ENCODE assay signal across 33 cellular contexts in the genomic region with DNA sequence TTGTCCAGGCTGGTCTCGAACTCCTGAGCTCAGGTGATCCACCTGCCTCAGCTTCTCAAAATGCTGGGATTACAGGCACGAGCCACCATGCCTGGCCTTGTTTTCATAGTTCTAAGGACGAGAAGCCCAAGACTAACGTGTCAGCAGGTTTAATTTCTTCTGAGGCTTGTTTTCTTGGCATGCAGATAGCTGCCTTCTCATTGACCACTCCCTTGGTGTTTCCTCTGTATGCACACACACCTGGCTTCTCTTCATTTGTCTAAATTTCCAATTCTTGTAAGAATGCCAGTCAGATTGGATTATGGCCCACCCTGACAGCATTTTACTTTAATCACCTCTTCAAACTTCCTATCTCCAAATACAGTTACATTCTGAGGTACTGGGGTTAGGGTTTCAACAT.
"Had no signal": no experiment of that assay in that cellular context is flagged by ENCODE, and none has a peak within 500 bp of the region (broad histone marks: within the 10 kb centered on the region; RNA-seq: fewer than 3 reads in every experiment).

No MANE protein-coding gene starts in this region.

- H3K4me3 ChIP-seq: adrenal gland, body of pancreas, K562 had no signal

- H3K4me1 ChIP-seq: body of pancreas had no signal

- H3K36me3 ChIP-seq: adrenal gland had no signal

- H3K27me3 ChIP-seq: adrenal gland, body of pancreas had no signal

- ATAC-seq: activated naive CD4-positive, alpha-beta T cell treated with anti-CD3 and anti-CD28 coated beads, Interleukin-2, amount 50 U/mL, for 72 hours; activated T-cell treated with anti-CD3 and anti-CD28 coated beads, Interleukin-2, amount 50 U/mL, for 4 hours; body of pancreas; K562; Panc1 had no signal

- DNase-seq: activated B cell treated with CpG ODN at 0.5 μM for 24 hours; activated CD4-positive, alpha-beta memory T cell treated with anti-CD3 and anti-CD28 coated beads for 36 hours; activated CD4-positive, alpha-beta T cell treated with anti-CD3 and anti-CD28 coated beads for 4 hours; activated CD4-positive, alpha-beta T cell treated with anti-CD3 and anti-CD28 coated beads, Interleukin-2, amount 50 U/mL, for 1 hour; activated CD4-positive, CD25-positive, alpha-beta regulatory T cell treated with anti-CD3 and anti-CD28 coated beads, Interleukin-2, amount 50 U/mL, for 72 hours; activated CD8-positive, alpha-beta memory T cell treated with anti-CD3 and anti-CD28 coated beads, Interleukin-2, amount 50 U/mL, for 4 hours; activated gamma-delta T cell treated with Interleukin-2 at 50 U/mL for 16 hours; activated naive CD4-positive, alpha-beta T cell treated with anti-CD3 and anti-CD28 coated beads for 36 hours; activated T-cell treated with anti-CD3 and anti-CD28 coated beads for 4 hours; activated T-cell treated with anti-CD3 and anti-CD28 coated beads, Interleukin-2, amount 50 U/mL, for 4 hours; adrenal gland; body of pancreas; central memory CD4-positive, alpha-beta T cell; NCI-H1048; NCI-H1105 treated with DMSO at 0.1 percent for 48 hours; NCI-H1436; NCI-H1694; NCI-H1930; NCI-H2081 treated with DMSO at 0.1 percent for 48 hours; NCI-H226; NCI-H446 treated with DMSO at 0.1 percent for 48 hours; NCI-H524 treated with DMSO at 0.1 percent for 48 hours; NK-92 treated with Interleukin-12 subunit alpha and Interleukin-12 subunit beta, amount 100 ng/mL, for 24 hours; Right ventricle myocardium superior; SW 1271; T-helper 1 cell; T-helper 2 cell; T-helper 9 cell had no signal

- H3K9me3 ChIP-seq: adrenal gland, body of pancreas had no signal

- H3K27ac ChIP-seq: adrenal gland, body of pancreas, VCaP had no signal

- FAIRE-seq: astrocyte, K562 had no signal
